In genomic region chr22:46114518-46115387, GRCh38 we compare ENCODE assay signal across 12 cellular contexts. TPM values are rescaled to one million over a fixed set of nuclear protein-coding genes. Genes with fewer than 3 reads are reported as not detected.
A peak's percentile ranks its signal among the peaks of the same experiment; 100 is the strongest.
DNase-seq lines count a peak whose midpoint lies in the region; ATAC-seq and TF ChIP-seq lines count a peak whose summit lies in the region.
"Had no signal": no experiment of that assay in that cellular context is flagged by ENCODE, and none has a peak within 500 bp of the region (broad histone marks: within the 10 kb centered on the region; RNA-seq: fewer than 3 reads in every experiment).

No MANE protein-coding gene starts in this region.

- H3K4me1 ChIP-seq in Peyer's patch = peaks cover 0 to 60% (median 5%) of the 10 kb centered on the region in 4 donors
- H3K4me1 ChIP-seq in esophagus squamous epithelium = peaks cover 49 to 89% (median 63%) of the 10 kb centered on the region in 3 donors
- peaks cover 58 to 71% (median 68%) of the 10 kb centered on the region in 3 donors for H3K4me1 ChIP-seq in skeletal muscle tissue (ENCODE audit: control insufficient read depth in 3 of 3, insufficient read depth in 3 of 3, low read length in 3 of 3)
- H3K4me1 ChIP-seq in neuronal stem cell (ENCODE audit: control insufficient read depth in 2 of 2, insufficient read depth in 1 of 2, low read depth in 1 of 2, low read length in 2 of 2) = peaks cover 7 to 9% of the 10 kb centered on the region in 2 donors

- H3K79me1 ChIP-seq in neuronal stem cell (ENCODE audit: low read depth, low read length) = peaks cover 2% of the 10 kb centered on the region

- no peak for TF ChIP-seq POLR2A in Peyer's patch (IDR thresholded peaks at IDR 0.05)
- TF ChIP-seq POLR2A in esophagus squamous epithelium (IDR thresholded peaks at IDR 0.05) = no peak

- H3K18ac ChIP-seq in neuronal stem cell (ENCODE audit: low read length) = no peak overlapping the region

- WGBS in esophagus squamous epithelium, 2 donors = 22 to 33% methylated on average over 6 to 8 of the region's 15 CpGs
- WGBS in neuronal stem cell (ENCODE audit: extremely low coverage in 2 of 2, insufficient read length in 2 of 2, insufficient replicate concordance in 1 of 2), 2 donors = no CpG with 5 or more reads among the region's 15 CpGs

- ATAC-seq in HG02840 (IDR thresholded peaks at IDR 0.05; ENCODE audit: low FRiP score, unreplicated experiment) = no peak

- peak; percentile 41 for DNase-seq in Daoy (ENCODE audit: low read depth)
- DNase-seq in Peyer's patch = no peak
- DNase-seq in esophagus squamous epithelium (lab: John Stamatoyannopoulos, UW) = no peak
- no peak for DNase-seq in DMS53 treated with DMSO at 0.1 percent for 48 hours (lab: John Stamatoyannopoulos, UW; ENCODE audit: unreplicated experiment)
- DNase-seq in NCI-H146 treated with DMSO at 0.1 percent for 48 hours (lab: John Stamatoyannopoulos, UW; ENCODE audit: unreplicated experiment) = no peak
- DNase-seq in neuronal stem cell (ENCODE audit: low spot score) = no peak
- DNase-seq: DMS79 treated with DMSO at 0.1 percent for 48 hours; OCI-M1; stimulated activated naive CD8-positive, alpha-beta T cell treated with anti-CD3 and anti-CD28 coated beads, Interleukin-15, amount 100 ng/mL, for 72 hours had no signal

- no peak overlapping the region for H2BK15ac ChIP-seq in neuronal stem cell (ENCODE audit: low read length)

- no peak overlapping the region for H3K4me2 ChIP-seq in neuronal stem cell (ENCODE audit: insufficient read depth, low read length, poor library complexity, severe bottlenecking)
- H3K4me2 ChIP-seq: KMS-11 had no signal

- H3K9me3 ChIP-seq in Peyer's patch = no peaks in the 10 kb centered on the region
- H3K9me3 ChIP-seq in esophagus squamous epithelium = no peaks in the 10 kb centered on the region
- no peaks in the 10 kb centered on the region for H3K9me3 ChIP-seq in skeletal muscle tissue (ENCODE audit: control insufficient read depth in 3 of 3, low read length in 3 of 3)
- H3K9me3 ChIP-seq in neuronal stem cell (replicated peaks in 1 of 2; ENCODE audit: control insufficient read depth in 2 of 2, insufficient read depth in 1 of 2, low read depth in 1 of 2, low read length in 2 of 2) = no peaks in the 10 kb centered on the region

- H2BK120ac ChIP-seq in neuronal stem cell (ENCODE audit: low read depth, low read length) = no peak overlapping the region

- peak in 2 of 6 experiments; percentile 7 to 15 for TF ChIP-seq CTCF in Peyer's patch (IDR thresholded peaks at IDR 0.05)
- TF ChIP-seq CTCF in esophagus squamous epithelium (IDR thresholded peaks at IDR 0.05) = peak in 1 of 6 experiments; percentile 17

- H3K9ac ChIP-seq in skeletal muscle tissue (ENCODE audit: low read depth in 1 of 3, low read length in 3 of 3) (peak overlapping the region in 1 of 3 donors; percentile 74), neuronal stem cell (ENCODE audit: low read depth, low read length, poor library complexity) (no peak overlapping the region)
- H3K9ac ChIP-seq: KMS-11 had no signal

- H3K4me3 ChIP-seq in Peyer's patch (no peak overlapping the region), esophagus squamous epithelium (no peak overlapping the region), skeletal muscle tissue (ENCODE audit: low read length in 3 of 3) (no peak overlapping the region), neuronal stem cell (ENCODE audit: low read length in 2 of 2) (no peak overlapping the region)

- H3K23ac ChIP-seq in neuronal stem cell (ENCODE audit: low read depth, low read length, poor library complexity) = no peak overlapping the region

- no peak overlapping the region for H4K8ac ChIP-seq in neuronal stem cell (ENCODE audit: low read depth, low read length)

- no peak overlapping the region for H2BK5ac ChIP-seq in neuronal stem cell (ENCODE audit: low read length)

- no peak overlapping the region for H3K4ac ChIP-seq in neuronal stem cell (ENCODE audit: low read length)

- no peak overlapping the region for H2BK12ac ChIP-seq in neuronal stem cell (ENCODE audit: low read length)

- H3K36me3 ChIP-seq in Peyer's patch (peaks cover 0 to 40% (median 0%) of the 10 kb centered on the region in 3 donors), esophagus squamous epithelium (peaks cover 15 to 49% (median 15%) of the 10 kb centered on the region in 3 donors), skeletal muscle tissue (ENCODE audit: control insufficient read depth in 3 of 3, insufficient read depth in 3 of 3, low read length in 3 of 3) (peaks cover 15 to 27% (median 26%) of the 10 kb centered on the region in 3 donors), neuronal stem cell (replicated peaks in 1 of 2; ENCODE audit: control insufficient read depth in 2 of 2, insufficient read depth in 2 of 2, low read length in 2 of 2) (no peaks in the 10 kb centered on the region)

- H3K14ac ChIP-seq in neuronal stem cell (ENCODE audit: low read length) = no peak overlapping the region

- intact Hi-C loops in esophagus squamous epithelium (cut with DNase I) = loop anchor here (5.0 kb wide), 1 partner anchor 117 kb away; no protein-coding TSS in a partner anchor

- no peak overlapping the region for H4K91ac ChIP-seq in neuronal stem cell (ENCODE audit: low read depth, low read length, poor library complexity)

- H2AFZ ChIP-seq in neuronal stem cell (ENCODE audit: low read length) = no peak overlapping the region

- H3K27me3 ChIP-seq in Peyer's patch (no peaks in the 10 kb centered on the region), esophagus squamous epithelium (no peaks in the 10 kb centered on the region), skeletal muscle tissue (ENCODE audit: control insufficient read depth in 3 of 3, insufficient read depth in 3 of 3, low read length in 3 of 3) (no peaks in the 10 kb centered on the region), neuronal stem cell (ENCODE audit: control insufficient read depth in 3 of 3, insufficient read depth in 3 of 3, low read depth in 1 of 3, low read length in 3 of 3) (peaks cover 0 to 79% (median 5%) of the 10 kb centered on the region in 3 experiments)

- H2AK5ac ChIP-seq in neuronal stem cell (ENCODE audit: low read depth, low read length) = no peak overlapping the region

- H3K27ac ChIP-seq in Peyer's patch (peak overlapping the region in 3 of 4 donors; percentile 48 to 76 (median 60)), esophagus squamous epithelium (peak overlapping the region; percentile 68 to 92 (median 86)), skeletal muscle tissue (ENCODE audit: low read depth, low read length) (peak overlapping the region; percentile 51), neuronal stem cell (replicated peaks; ENCODE audit: low read length) (no peak overlapping the region)
- H3K27ac ChIP-seq: KMS-11 had no signal

RNA-seq across cellular contexts. Expression of gene PPARA, which starts 35.6 kb away (rescaled TPM):
- 1.3 and 1.7 TPM in 2 replicates for total RNA-seq in Daoy (2014; rRNA removed; shearing (Covaris generic))
- 100 to 1,000 TPM in 3 of 4 donors, 10 to 100 TPM in 1; 21.5 to 231 (median 189) TPM for total RNA-seq in Peyer's patch
- 10 to 100 TPM in 2 of 4 donors, 1 to 10 TPM in 2; 7.7 to 18.5 (median 10.1) TPM for total RNA-seq in esophagus squamous epithelium
- total RNA-seq in skeletal muscle tissue = 18.8 TPM
- 4.4 TPM for polyA plus RNA-seq in neuronal stem cell (2013, experiment 1 of 2)
- polyA plus RNA-seq in neuronal stem cell (2013, experiment 2 of 2) = 4.3 TPM
